Comparison of ENCODE assay signal across 1 cellular context in genomic region chr10:126895214-126895781, GRCh38.
TF ChIP-seq lines count a peak whose summit lies in the region.

No MANE protein-coding gene starts in this region.

TF ChIP-seq in HepG2, 621 proteins besides CTCF, POLR2A, EP300 and RAD21 (continued from another document):
- TF ChIP-seq ZNF687 (CRISPR knock-in tag; IDR thresholded peaks at IDR 0.05) = peak; percentile 19; the same call in 1 of the 2 replicates
- TF ChIP-seq ARHGAP35 (CRISPR knock-in tag; IDR thresholded peaks at IDR 0.05; ENCODE audit: borderline replicate concordance) = no peak
- 0 out of 2 replicates have a peak, but pooled peaks have one; percentile 22 for TF ChIP-seq ZNF331 (CRISPR knock-in tag; IDR thresholded peaks at IDR 0.05)
- TF ChIP-seq ZNF556 (CRISPR knock-in tag; IDR thresholded peaks at IDR 0.05; ENCODE audit: borderline replicate concordance) = no peak
- no peak for TF ChIP-seq ZNF530 (CRISPR knock-in tag; IDR thresholded peaks at IDR 0.05; ENCODE audit: low read depth)
- no peak for TF ChIP-seq ELF4 (CRISPR knock-in tag; IDR thresholded peaks at IDR 0.05; ENCODE audit: borderline replicate concordance)
- no peak for TF ChIP-seq ZC3H4 (CRISPR knock-in tag; IDR thresholded peaks at IDR 0.05; ENCODE audit: borderline replicate concordance)
- no peak for TF ChIP-seq ADNP (CRISPR knock-in tag; IDR thresholded peaks at IDR 0.05)
- no peak for TF ChIP-seq FOXM1 (CRISPR knock-in tag; IDR thresholded peaks at IDR 0.05)
- TF ChIP-seq ZFP37 (CRISPR knock-in tag; IDR thresholded peaks at IDR 0.05; ENCODE audit: borderline replicate concordance) = no peak
- TF ChIP-seq MTA3 (CRISPR knock-in tag; IDR thresholded peaks at IDR 0.05) = no peak
- TF ChIP-seq ZBTB2 (CRISPR knock-in tag; IDR thresholded peaks at IDR 0.05; ENCODE audit: low read depth) = no peak
TF ChIP-seq in HepG2: peak in this region for 9.
